In genomic region chr5:31854181-31854624, GRCh38 we compare ENCODE assay signal across 8 cellular contexts.
DNase-seq lines count a peak whose midpoint lies in the region; ATAC-seq and TF ChIP-seq lines count a peak whose summit lies in the region.

No MANE protein-coding gene starts in this region.

- TF ChIP-seq CTCF in A673 (conservative IDR thresholded peaks at IDR 0.05; ENCODE audit: low read depth, low read length) = no peak
- no peak for TF ChIP-seq CTCF in colonic mucosa (IDR thresholded peaks at IDR 0.05)
- no peak for TF ChIP-seq CTCF in left lung (IDR thresholded peaks at IDR 0.05)
- no peak for TF ChIP-seq CTCF in testis (IDR thresholded peaks at IDR 0.05)

- ATAC-seq in left lung (peak; percentile 61), GM18502 (IDR thresholded peaks at IDR 0.05; ENCODE audit: poor library complexity, unreplicated experiment) (no peak), GM19455 (IDR thresholded peaks at IDR 0.05; ENCODE audit: unreplicated experiment) (no peak)

- peak overlapping the region; percentile 80 for H3K9ac ChIP-seq in HUES6 (ENCODE audit: low read length)
- H3K9ac ChIP-seq in colonic mucosa (ENCODE audit: low read depth in 2 of 2, low read length in 2 of 2) = no peak overlapping the region

- H3K27ac ChIP-seq in A673 (ENCODE audit: low read depth, low read length, poor library complexity, severe bottlenecking) (no peak overlapping the region), HUES6 (ENCODE audit: low read depth, low read length) (peak overlapping the region; percentile 72; the same call in 1 of the 2 replicates), colonic mucosa (peak overlapping the region; percentile 44), left lung (peak overlapping the region; percentile 74 to 87), testis (peak overlapping the region in 1 of 2 donors; percentile 11)

- H3K36me3 ChIP-seq in A673 (ENCODE audit: insufficient read depth, low read length, poor library complexity, severe bottlenecking) (no peaks in the 10 kb centered on the region), HUES6 (ENCODE audit: control insufficient read depth, insufficient read depth, low read length) (no peaks in the 10 kb centered on the region), colonic mucosa (no peaks in the 10 kb centered on the region), left lung (no peaks in the 10 kb centered on the region), testis (ENCODE audit: low read depth, missing control alignments) (no peaks in the 10 kb centered on the region)

- 3 to 7% methylated on average over 15 to 16 of the region's 16 CpGs for WGBS in testis, 2 donors

- BruUV-seq in A673 (replicated peaks; lab: Mats Ljungman, UMichigan) = no TSS peak

- H3K9me3 ChIP-seq in A673 (ENCODE audit: low read depth, low read length, poor library complexity, severe bottlenecking) (peaks cover 4% of the 10 kb centered on the region), HUES6 (ENCODE audit: control insufficient read depth, insufficient read depth, low read depth, low read length) (peaks cover 5% of the 10 kb centered on the region), colonic mucosa (no peaks in the 10 kb centered on the region), left lung (peaks cover 0 to 8% of the 10 kb centered on the region in 2 donors), testis (no peaks in the 10 kb centered on the region)

- H3K4me1 ChIP-seq in A673 (ENCODE audit: insufficient read depth, low read length, poor library complexity, severe bottlenecking) (peaks cover 24% of the 10 kb centered on the region), HUES6 (ENCODE audit: control insufficient read depth, insufficient read depth, low read length) (peaks cover 24% of the 10 kb centered on the region), colonic mucosa (no peaks in the 10 kb centered on the region), left lung (peaks cover 10 to 22% of the 10 kb centered on the region in 2 donors), testis (no peaks in the 10 kb centered on the region)

- intact Hi-C loops in A673 (cut with micrococcal nuclease; ENCODE audit: unreplicated experiment) = loop anchor here (1.0 kb wide), 1 partner anchor 222 kb away; no protein-coding TSS in a partner anchor
- intact Hi-C loops in colonic mucosa (cut with DNase I) = no loop called here
- intact Hi-C loops in left lung (cut with DNase I) = no loop called here
- intact Hi-C loops in testis (cut with DNase I; ENCODE audit: low total_unique reads) = no loop called here

- POLR2A ChIA-PET in A673 (lab: Charles Lee; ENCODE audit: low non-redundant PET) = no interaction called here

- CTCF ChIA-PET in A673 (lab: Charles Lee) = interaction anchor here (0.6 kb wide), 1 partner anchor 75 kb away, joined by 3 read pairs; no protein-coding TSS in a partner anchor

- no peak for TF ChIP-seq POLR2A in testis (IDR thresholded peaks at IDR 0.05)

- H3K27me3 ChIP-seq in A673 (replicated peaks; ENCODE audit: insufficient read depth, low read depth, low read length, poor library complexity) = no peaks in the 10 kb centered on the region
- peaks cover 2% of the 10 kb centered on the region; the same call in 1 of the 2 replicates for H3K27me3 ChIP-seq in HUES6 (ENCODE audit: control insufficient read depth, insufficient read depth, low read length)
- H3K27me3 ChIP-seq in colonic mucosa = peaks cover 17% of the 10 kb centered on the region
- peaks cover 0 to 32% of the 10 kb centered on the region in 2 donors for H3K27me3 ChIP-seq in left lung
- H3K27me3 ChIP-seq in testis = no peaks in the 10 kb centered on the region

- DNase-seq in A673 (ENCODE audit: low spot score) = peak; percentile 18
- no peak for DNase-seq in colonic mucosa
- DNase-seq in left lung = peak in 1 of 2 donors; percentile 43
- DNase-seq in testis = peak; percentile 45
- no peak for DNase-seq in GM19240 (ENCODE audit: insufficient read length, low spot score)

- peak overlapping the region; percentile 46 for H3K4me3 ChIP-seq in A673 (ENCODE audit: low read depth, low read length, poor library complexity, severe bottlenecking)
- peak overlapping the region; percentile 77 for H3K4me3 ChIP-seq in HUES6 (ENCODE audit: low read depth, low read length)
- peak overlapping the region; percentile 31 for H3K4me3 ChIP-seq in colonic mucosa
- peak overlapping the region; percentile 53 to 62 for H3K4me3 ChIP-seq in left lung
- H3K4me3 ChIP-seq in testis = peak overlapping the region; percentile 49 to 65

Comparison
In these comparisons a context has a peak if more than half of its experiments do, and no peak if none do; other contexts are left out.
1. DNase-seq: peak in A673 (single experiment) and testis (single experiment); none in colonic mucosa (single experiment) and GM19240 (single experiment).
2. Peak in every context shown above with its lines, with median percentiles within 50 percentile points of each other: H3K4me3 ChIP-seq.